Comparison of ENCODE assay signal across 26 cellular contexts in the genomic region with DNA sequence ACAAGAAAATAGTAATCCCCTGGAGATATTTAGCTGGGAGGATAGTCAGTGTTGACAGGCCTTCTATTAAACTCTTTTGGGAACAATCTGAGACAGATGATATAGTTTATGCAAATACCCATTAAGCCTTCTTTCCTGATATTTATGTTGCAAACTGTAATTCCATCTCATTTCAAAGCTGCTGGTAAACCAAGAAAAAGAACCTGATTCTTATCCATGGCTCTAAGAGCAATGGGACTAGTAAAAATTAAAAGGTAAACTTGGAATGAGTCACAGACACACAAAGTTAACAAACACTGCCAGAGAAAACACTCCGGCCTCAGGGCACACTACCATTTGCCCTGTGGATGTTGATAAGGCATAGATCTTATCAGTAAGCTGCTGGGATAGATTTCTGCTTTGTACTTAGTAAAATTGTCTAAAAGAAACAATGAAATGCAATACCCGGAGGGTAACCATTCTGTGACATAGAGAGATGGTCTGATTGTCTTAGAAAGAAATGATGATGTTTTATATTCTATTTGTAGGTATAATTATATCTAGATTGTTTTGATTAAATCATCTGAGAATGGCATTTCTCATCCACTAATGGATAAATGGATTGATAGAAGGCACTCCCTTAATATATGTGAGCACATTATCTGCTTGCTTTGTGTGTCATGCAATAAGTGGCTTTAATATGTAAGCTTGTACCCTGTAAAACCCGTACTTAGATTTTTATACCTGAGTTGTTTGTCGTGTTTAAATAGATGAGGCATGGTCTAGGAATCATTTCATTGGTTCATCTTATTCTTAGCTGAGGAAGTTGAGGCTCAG. TPM values are rescaled to one million over a fixed set of nuclear protein-coding genes. Genes with fewer than 3 reads are reported as not detected.
A peak's percentile ranks its signal among the peaks of the same experiment; 100 is the strongest.
DNase-seq lines count a peak whose midpoint lies in the region; ATAC-seq and TF ChIP-seq lines count a peak whose summit lies in the region.
"Had no signal": no experiment of that assay in that cellular context is flagged by ENCODE, and none has a peak within 500 bp of the region (broad histone marks: within the 10 kb centered on the region; RNA-seq: fewer than 3 reads in every experiment).

No MANE protein-coding gene starts in this region.

- no peak for TF ChIP-seq CTCF in BE2C (IDR thresholded peaks at IDR 0.05; ENCODE audit: low read depth, low read length)

- H3K4me1 ChIP-seq in BE2C: peaks cover 5% of the 10 kb centered on the region
- H3K4me1 ChIP-seq: colonic mucosa, neural progenitor cell, right lobe of liver, transverse colon had no signal

- no peaks in the 10 kb centered on the region for H3K27me3 ChIP-seq in BE2C
- H3K27me3 ChIP-seq: colonic mucosa, neural progenitor cell, right lobe of liver had no signal

- DNase-seq in BE2C (peak; percentile 44), DMS153 treated with DMSO at 0.1 percent for 48 hours (lab: John Stamatoyannopoulos, UW; ENCODE audit: unreplicated experiment) (peak; percentile 37), NCI-H2081 treated with DMSO at 0.1 percent for 48 hours (lab: John Stamatoyannopoulos, UW) (peak; percentile 60), left colon (no peak)
- DNase-seq: activated CD4-positive, alpha-beta T cell treated with anti-CD3 and anti-CD28 coated beads for 4 hours; activated CD8-positive, alpha-beta memory T cell treated with anti-CD3 and anti-CD28 coated beads for 24 hours; activated effector memory CD4-positive, alpha-beta T cell treated with Interleukin-2 at 50 U/mL for 16 hours; aorta; CD4-positive, CD25-positive, alpha-beta regulatory T cell; colonic mucosa; DMS 273 treated with DMSO at 0.1 percent for 48 hours; effector CD8-positive, alpha-beta T cell; H7; KBM-7; NCI-H1417 treated with DMSO at 0.1 percent for 48 hours; NCI-H2171; right lobe of liver; stimulated activated CD4-positive, alpha-beta T cell treated with anti-CD3 and anti-CD28 coated beads, Interleukin-12 subunit alpha, Interleukin-12 subunit beta, amount 100 ng/mL, for 4 hours; stimulated activated CD4-positive, alpha-beta T cell treated with anti-CD3 and anti-CD28 coated beads, Interleukin-4, amount 100 ng/mL, for 1 hour; transverse colon had no signal

- ATAC-seq in left colon: peak; percentile 72
- ATAC-seq in HG02571 (IDR thresholded peaks at IDR 0.05; ENCODE audit: unreplicated experiment): no peak
- ATAC-seq in GM18502 (IDR thresholded peaks at IDR 0.05; ENCODE audit: poor library complexity, unreplicated experiment): no peak
- ATAC-seq in HG03135 (IDR thresholded peaks at IDR 0.05; ENCODE audit: unreplicated experiment): no peak

- intact Hi-C loops in left colon (cut with DNase I, micrococcal nuclease): no loop called here

- H3K4me3 ChIP-seq in BE2C (ENCODE audit: low read depth, low read length): no peak overlapping the region
- H3K4me3 ChIP-seq: colonic mucosa, neural progenitor cell, right lobe of liver, transverse colon had no signal

- H3K36me3 ChIP-seq in BE2C: no peaks in the 10 kb centered on the region
- H3K36me3 ChIP-seq: colonic mucosa, neural progenitor cell, right lobe of liver, transverse colon had no signal

- no peaks in the 10 kb centered on the region for H3K9me3 ChIP-seq in BE2C
- H3K9me3 ChIP-seq: colonic mucosa, right lobe of liver, transverse colon had no signal

RNA-seq across cellular contexts. Expression of a gene that starts 13.2 kb away (rescaled TPM):
- 0.14 TPM for polyA plus RNA-seq in BE2C (2012; ENCODE audit: insufficient read depth, insufficient read length, low read depth)
- total RNA-seq in left colon: under 1 TPM; 0.11 to 0.46 TPM
- total RNA-seq: CD4-positive, CD25-positive, alpha-beta regulatory T cell; epithelial cell of proximal tubule; G401 had no signal
- polyA plus RNA-seq: CD4-positive, CD25-positive, alpha-beta regulatory T cell had no signal

Comparison
In these comparisons a context has a peak if more than half of its experiments do, and no peak if none do; other contexts are left out.
1. DNase-seq: peak in BE2C (single experiment), DMS153 treated with DMSO at 0.1 percent for 48 hours (single experiment) and NCI-H2081 treated with DMSO at 0.1 percent for 48 hours (single experiment); none in left colon (0 of 2).